In genomic region chr7:134890246-134891240, GRCh38 we compare ENCODE assay signal across 8 cellular contexts.
DNase-seq lines count a peak whose midpoint lies in the region; ATAC-seq, FAIRE-seq and TF ChIP-seq lines count a peak whose summit lies in the region.

No MANE protein-coding gene starts in this region.

- TF ChIP-seq EP300 in suprapubic skin (IDR thresholded peaks at IDR 0.05), result no peak

- no peak for FAIRE-seq in astrocyte (lab: Jason Lieb, UNC)

- H3K27ac ChIP-seq in astrocyte (ENCODE audit: low read depth, low read length) (peak overlapping the region; percentile 81), suprapubic skin (peak overlapping the region; percentile 85)

- peaks cover 88% of the 10 kb centered on the region for H3K79me2 ChIP-seq in astrocyte (ENCODE audit: insufficient read depth, low read length)

- H3K9me3 Mint-ChIP-seq in astrocyte (ENCODE audit: unreplicated experiment), result no peaks in the 10 kb centered on the region

- DNase-seq in MG63, result peak; percentile 76
- peak; percentile 77 for DNase-seq in astrocyte (ENCODE audit: low read depth)
- DNase-seq in inferior parietal cortex (ENCODE audit: extremely low spot score), result peak; percentile 53
- no peak for DNase-seq in suprapubic skin (ENCODE audit: low spot score in 2 of 2)
- DNase-seq in activated T-cell treated with anti-CD3 and anti-CD28 coated beads, Interleukin-2, amount 50 U/mL, for 1 hour, result no peak
- no peak for DNase-seq in activated CD4-positive, alpha-beta T cell treated with anti-CD3 and anti-CD28 coated beads for 1 hour
- DNase-seq in germinal center (ENCODE audit: low spot score), result no peak

- H3K4me2 ChIP-seq in astrocyte (ENCODE audit: low read length), result peak overlapping the region; percentile 82

- H3K27ac Mint-ChIP-seq in astrocyte (ENCODE audit: unreplicated experiment), result peak overlapping the region; percentile 88

- H3K36me3 Mint-ChIP-seq in astrocyte (ENCODE audit: low read depth, unreplicated experiment), result peaks cover 18% of the 10 kb centered on the region

- H3K27me3 ChIP-seq in MG63 (no peaks in the 10 kb centered on the region), astrocyte (ENCODE audit: insufficient read depth, low read length) (no peaks in the 10 kb centered on the region), suprapubic skin (no peaks in the 10 kb centered on the region)

- H3K4me1 Mint-ChIP-seq in astrocyte (ENCODE audit: low read depth, unreplicated experiment), result peaks cover 82% of the 10 kb centered on the region

- peaks cover 62% of the 10 kb centered on the region for H3K4me1 ChIP-seq in astrocyte (ENCODE audit: insufficient read depth, low read length)
- peaks cover 42% of the 10 kb centered on the region for H3K4me1 ChIP-seq in suprapubic skin

- H3K4me3 ChIP-seq in MG63 (no peak overlapping the region), astrocyte (ENCODE audit: insufficient read depth, low read depth, low read length) (peak overlapping the region; percentile 43), suprapubic skin (peak overlapping the region; percentile 55)

- no peaks in the 10 kb centered on the region for H3K27me3 Mint-ChIP-seq in astrocyte (ENCODE audit: low read depth, unreplicated experiment)

- H3K9me3 ChIP-seq in MG63, result no peaks in the 10 kb centered on the region
- no peaks in the 10 kb centered on the region for H3K9me3 ChIP-seq in astrocyte (ENCODE audit: insufficient read depth, low read depth, low read length)
- no peaks in the 10 kb centered on the region for H3K9me3 ChIP-seq in suprapubic skin

- peaks cover 88% of the 10 kb centered on the region for H4K20me1 ChIP-seq in astrocyte (ENCODE audit: insufficient read depth, low read length)

- H2AFZ ChIP-seq in astrocyte (ENCODE audit: low read depth, low read length), result no peak overlapping the region

- 56% methylated on average over 10 of the region's 10 CpGs for WGBS in suprapubic skin

- H3K9ac ChIP-seq in astrocyte (ENCODE audit: low read length), result peak overlapping the region; percentile 73

- no peaks in the 10 kb centered on the region for H3K36me3 ChIP-seq in MG63
- H3K36me3 ChIP-seq in astrocyte (ENCODE audit: insufficient read depth, low read length), result peaks cover 30% of the 10 kb centered on the region
- H3K36me3 ChIP-seq in suprapubic skin, result no peaks in the 10 kb centered on the region

- H3K4me3 Mint-ChIP-seq in astrocyte (ENCODE audit: unreplicated experiment), result peak overlapping the region; percentile 55

- TF ChIP-seq CTCF in astrocyte (IDR thresholded peaks at IDR 0.05; ENCODE audit: insufficient read depth, low read depth, low read length) (no peak), suprapubic skin (IDR thresholded peaks at IDR 0.05) (no peak)

- TF ChIP-seq POLR2A in suprapubic skin (IDR thresholded peaks at IDR 0.05), result no peak

- no peak for ATAC-seq in GM19023 (IDR thresholded peaks at IDR 0.05; ENCODE audit: unreplicated experiment)

Comparison
In these comparisons a context has a peak if more than half of its experiments do, and no peak if none do; other contexts are left out.
1. DNase-seq: peak in MG63 (single experiment), astrocyte (single experiment) and inferior parietal cortex (single experiment); none in suprapubic skin (0 of 2), activated T-cell treated with anti-CD3 and anti-CD28 coated beads, Interleukin-2, amount 50 U/mL, for 1 hour (single experiment), activated CD4-positive, alpha-beta T cell treated with anti-CD3 and anti-CD28 coated beads for 1 hour (single experiment) and germinal center (single experiment).